Comparison of ENCODE assay signal across 14 cellular contexts in genomic region chrX:2484232-2484631, GRCh38. TPM values are rescaled to one million over a fixed set of nuclear protein-coding genes. Genes with fewer than 3 reads are reported as not detected.
DNase-seq lines count a peak whose midpoint lies in the region; ATAC-seq, FAIRE-seq and TF ChIP-seq lines count a peak whose summit lies in the region.
"Had no signal": no experiment of that assay in that cellular context is flagged by ENCODE, and none has a peak within 500 bp of the region (broad histone marks: within the 10 kb centered on the region; RNA-seq: fewer than 3 reads in every experiment).

No MANE protein-coding gene starts in this region.

- H2BK5ac ChIP-seq in H9 (ENCODE audit: insufficient read length, low read length) = no peak overlapping the region

- no peak overlapping the region for H3K9ac ChIP-seq in H9 (ENCODE audit: extremely low read depth, insufficient read length, low read length)
- H3K9ac ChIP-seq in endodermal cell (ENCODE audit: extremely low read depth, low read length, poor library complexity, severe bottlenecking) = no peak overlapping the region
- H3K9ac ChIP-seq in kidney (ENCODE audit: low read length in 2 of 2) = no peak overlapping the region
- H3K9ac ChIP-seq in skeletal muscle satellite cell (ENCODE audit: low read depth, low read length) = peak overlapping the region; percentile 73

- FAIRE-seq in kidney (lab: Jason Lieb, UNC) = no peak

- no peak for ATAC-seq in GM18858 (IDR thresholded peaks at IDR 0.05; ENCODE audit: unreplicated experiment)
- ATAC-seq in activated CD4-positive, alpha-beta T cell treated with anti-CD3 and anti-CD28 coated beads for 36 hours = no peak
- no peak for ATAC-seq in GM21717 (IDR thresholded peaks at IDR 0.05; ENCODE audit: unreplicated experiment)
- ATAC-seq: left lobe of liver had no signal

- no peak overlapping the region for H3K4me3 ChIP-seq in endodermal cell (ENCODE audit: low read length)
- no peak overlapping the region for H3K4me3 ChIP-seq in kidney (ENCODE audit: low read length in 2 of 2)
- H3K4me3 ChIP-seq in skeletal muscle satellite cell (ENCODE audit: low read length) = peak overlapping the region; percentile 61
- H3K4me3 ChIP-seq: smooth muscle cell had no signal

- POLR2A ChIA-PET in activated CD4-positive, alpha-beta T cell treated with anti-CD3 and anti-CD28 coated beads for 36 hours (lab: Charles Lee) = no interaction called here

- H3K36me3 ChIP-seq in endodermal cell (ENCODE audit: control insufficient read depth, insufficient read depth, low read length) (peaks cover 33% of the 10 kb centered on the region), kidney (ENCODE audit: control insufficient read depth in 1 of 2, insufficient read depth in 2 of 2, low read length in 2 of 2) (peaks cover 6 to 10% of the 10 kb centered on the region in 2 donors), skeletal muscle satellite cell (ENCODE audit: insufficient read depth, low read length) (peaks cover 41% of the 10 kb centered on the region)

- intact Hi-C loops in kidney (cut with DNase I) = no loop called here
- intact Hi-C loops in activated CD4-positive, alpha-beta T cell treated with anti-CD3 and anti-CD28 coated beads for 36 hours (cut with DNase I, micrococcal nuclease) = no loop called here

- H3K27ac Mint-ChIP-seq in H9 (peak overlapping the region; percentile 71 to 98 (median 98)), endodermal cell (peak overlapping the region; percentile 60)
- H3K27ac Mint-ChIP-seq in activated CD4-positive, alpha-beta T cell treated with anti-CD3 and anti-CD28 coated beads for 36 hours = no peak overlapping the region
- H3K27ac Mint-ChIP-seq: T-helper 1 cell treated with Interleukin-12 subunit alpha and Interleukin-12 subunit beta and Interleukin-4 antibody, amounts not matched to agents 30 μg/mL and 1 μg/mL, for 36 hours had no signal

- H2BK12ac ChIP-seq in H9 (ENCODE audit: insufficient read length, low read depth, low read length) = no peak overlapping the region

- H3K4me1 ChIP-seq in H9 (ENCODE audit: insufficient read depth, low read length) (peaks cover 3% of the 10 kb centered on the region), endodermal cell (ENCODE audit: control insufficient read depth, insufficient read depth, low read length) (no peaks in the 10 kb centered on the region), kidney (ENCODE audit: control insufficient read depth in 1 of 2, insufficient read depth in 1 of 2, low read depth in 1 of 2, low read length in 2 of 2) (peaks cover 0 to 4% of the 10 kb centered on the region in 2 donors), skeletal muscle satellite cell (ENCODE audit: control insufficient read depth, insufficient read depth, low read length) (peaks cover 20% of the 10 kb centered on the region)

- H3K9me3 Mint-ChIP-seq in H9 = peaks cover 7 to 8% of the 10 kb centered on the region in 2 experiments
- H3K9me3 Mint-ChIP-seq in endodermal cell = peaks cover 11% of the 10 kb centered on the region
- peaks cover 8% of the 10 kb centered on the region for H3K9me3 Mint-ChIP-seq in activated CD4-positive, alpha-beta T cell treated with anti-CD3 and anti-CD28 coated beads for 36 hours (ENCODE audit: low read depth)
- H3K9me3 Mint-ChIP-seq: IgD-negative memory B cell had no signal

- H3K27ac ChIP-seq in H9 (ENCODE audit: insufficient read length, low read depth, low read length) (peak overlapping the region; percentile 39), endodermal cell (ENCODE audit: low read depth, low read length) (peak overlapping the region; percentile 55), kidney (ENCODE audit: low read depth in 2 of 2, low read length in 2 of 2) (no peak overlapping the region)

- H3K18ac ChIP-seq in H9 (ENCODE audit: insufficient read length, low read depth, low read length) = no peak overlapping the region

- no peak overlapping the region for H2BK20ac ChIP-seq in H9 (ENCODE audit: low read depth, low read length, poor library complexity, severe bottlenecking)

- no peak overlapping the region for H3T11ph ChIP-seq in H9 (ENCODE audit: low read length)

- peaks cover 31 to 38% of the 10 kb centered on the region in 2 experiments for H3K4me1 Mint-ChIP-seq in H9
- peaks cover 22% of the 10 kb centered on the region for H3K4me1 Mint-ChIP-seq in endodermal cell
- no peaks in the 10 kb centered on the region for H3K4me1 Mint-ChIP-seq in activated CD4-positive, alpha-beta T cell treated with anti-CD3 and anti-CD28 coated beads for 36 hours

- no peak for TF ChIP-seq CTCF in H9 (conservative IDR thresholded peaks at IDR 0.05)
- TF ChIP-seq CTCF in endodermal cell (conservative IDR thresholded peaks at IDR 0.05) = no peak
- TF ChIP-seq CTCF in kidney (IDR thresholded peaks at IDR 0.05; ENCODE audit: borderline replicate concordance, extremely low read depth, insufficient read depth) = no peak

- H3K79me2 ChIP-seq in H9 (ENCODE audit: insufficient read depth, low read length) = peaks cover 8% of the 10 kb centered on the region; the same call in 1 of the 2 replicates

- H3K79me1 ChIP-seq in H9 (ENCODE audit: insufficient read depth, low read depth, low read length, poor library complexity, severe bottlenecking) = no peaks in the 10 kb centered on the region

- H3K56ac ChIP-seq in H9 (ENCODE audit: insufficient read length, low read depth, low read length) = no peak overlapping the region

- DNase-seq in H9 (no peak), endodermal cell (no peak), kidney (peak; percentile 31), NCI-H1048 (lab: John Stamatoyannopoulos, UW) (no peak)
- DNase-seq in activated CD4-positive, alpha-beta T cell treated with anti-CD3 and anti-CD28 coated beads for 36 hours = no peak
- DNase-seq: AML-193, NCI-H187 treated with DMSO at 0.1 percent for 48 hours had no signal

- H2AFZ ChIP-seq in H9 (ENCODE audit: low read length) = no peak overlapping the region

- no peak overlapping the region for H3K23ac ChIP-seq in H9 (ENCODE audit: insufficient read length, low read depth, low read length)

- H3K9me3 ChIP-seq in H9 (ENCODE audit: control insufficient read depth, low read depth, low read length) (no peaks in the 10 kb centered on the region), endodermal cell (ENCODE audit: control insufficient read depth, low read length) (peaks cover 8% of the 10 kb centered on the region), kidney (ENCODE audit: control insufficient read depth in 1 of 2, low read length in 2 of 2) (no peaks in the 10 kb centered on the region), skeletal muscle satellite cell (replicated peaks; ENCODE audit: low read length) (no peaks in the 10 kb centered on the region)

- H3K36me3 Mint-ChIP-seq in H9 (ENCODE audit: insufficient read depth in 1 of 3, low read depth in 3 of 3) (peaks cover 29 to 49% (median 43%) of the 10 kb centered on the region in 3 experiments), endodermal cell (ENCODE audit: low read depth) (peaks cover 54% of the 10 kb centered on the region)
- peaks cover 37% of the 10 kb centered on the region for H3K36me3 Mint-ChIP-seq in activated CD4-positive, alpha-beta T cell treated with anti-CD3 and anti-CD28 coated beads for 36 hours (ENCODE audit: low read depth)

- no peak overlapping the region for H3K14ac ChIP-seq in H9 (ENCODE audit: insufficient read depth, low read length)

- CTCF ChIA-PET in activated CD4-positive, alpha-beta T cell treated with anti-CD3 and anti-CD28 coated beads for 36 hours (lab: Charles Lee) = no interaction called here

- no peak overlapping the region for H2BK120ac ChIP-seq in H9 (ENCODE audit: low read depth, low read length, poor library complexity, severe bottlenecking)

- no peaks in the 10 kb centered on the region for H3K23me2 ChIP-seq in H9 (ENCODE audit: insufficient read length, low read depth, low read length, poor library complexity, severe bottlenecking)

- H2BK15ac ChIP-seq in H9 (ENCODE audit: low read depth, low read length) = no peak overlapping the region

- no peak overlapping the region for H4K91ac ChIP-seq in H9 (ENCODE audit: insufficient read length, low read depth, low read length)

- no peak overlapping the region for H2AK5ac ChIP-seq in H9 (ENCODE audit: insufficient read length, low read length)

- H3K4me2 ChIP-seq in H9 (ENCODE audit: insufficient read depth, insufficient read length, low read length) (no peak overlapping the region), skeletal muscle satellite cell (ENCODE audit: low read length) (peak overlapping the region; percentile 79)
- H3K4me2 ChIP-seq: smooth muscle cell had no signal

- no peak overlapping the region for H4K8ac ChIP-seq in H9 (replicated peaks; ENCODE audit: insufficient read length, low read depth, low read length)

- H3K4ac ChIP-seq in H9 (ENCODE audit: low read depth, low read length) = no peak overlapping the region

- no CpG with 5 or more reads among the region's 11 CpGs for WGBS in H9 (ENCODE audit: extremely low coverage, insufficient read length, low lambda C conversion rate)
- 88 to 93% methylated on average over 11 of the region's 11 CpGs for WGBS in endodermal cell (ENCODE audit: insufficient coverage in 1 of 2, insufficient read length in 1 of 2), 2 experiments

- no peaks in the 10 kb centered on the region for H3K27me3 ChIP-seq in H9 (ENCODE audit: insufficient read depth, low read length)
- H3K27me3 ChIP-seq in endodermal cell (ENCODE audit: control insufficient read depth, insufficient read depth, low read length, poor library complexity, severe bottlenecking) = no peaks in the 10 kb centered on the region
- H3K27me3 ChIP-seq in skeletal muscle satellite cell (ENCODE audit: control insufficient read depth, insufficient read depth, low read length) = no peaks in the 10 kb centered on the region

- H4K5ac ChIP-seq in H9 (ENCODE audit: insufficient read length, low read depth, low read length) = no peak overlapping the region

- no peaks in the 10 kb centered on the region for H3K27me3 Mint-ChIP-seq in H9 (ENCODE audit: low read depth)
- no peaks in the 10 kb centered on the region for H3K27me3 Mint-ChIP-seq in endodermal cell (ENCODE audit: insufficient read depth)
- H3K27me3 Mint-ChIP-seq in activated CD4-positive, alpha-beta T cell treated with anti-CD3 and anti-CD28 coated beads for 36 hours = no peaks in the 10 kb centered on the region
- H3K27me3 Mint-ChIP-seq: IgD-negative memory B cell had no signal

- H4K20me1 ChIP-seq in H9 (ENCODE audit: control insufficient read depth, insufficient read depth, insufficient read length) = peaks cover under 1% of the 10 kb centered on the region

- H3K4me3 Mint-ChIP-seq in H9 (peak overlapping the region in 1 of 2 experiments; percentile 62; a peak in 2 of 5 replicates), endodermal cell (no peak overlapping the region)
- no peak overlapping the region for H3K4me3 Mint-ChIP-seq in activated CD4-positive, alpha-beta T cell treated with anti-CD3 and anti-CD28 coated beads for 36 hours
- H3K4me3 Mint-ChIP-seq: IgD-negative memory B cell; T-helper 1 cell treated with Interleukin-12 subunit alpha and Interleukin-12 subunit beta and Interleukin-4 antibody, amounts not matched to agents 30 μg/mL and 1 μg/mL, for 36 hours had no signal

RNA-seq across cellular contexts. Expression of gene DHRSX, which starts 16.5 kb away (rescaled TPM):
- total RNA-seq in H9 (2021) = 42.3 and 44.0 TPM in 2 replicates
- total RNA-seq in endodermal cell = 10 to 100 TPM; 36.5 to 45.4 TPM
- 43.9 TPM for polyA plus RNA-seq in endodermal cell (2013, experiment 1 of 2)
- polyA plus RNA-seq in endodermal cell (2013, experiment 2 of 2) = 47.7 TPM
- 26.4 TPM for total RNA-seq in kidney
- 30.0 TPM for polyA plus RNA-seq in kidney (ENCODE audit: insufficient read depth, low read depth, low replicate concordance)
- 18.6 and 20.0 TPM in 2 replicates for total RNA-seq in skeletal muscle satellite cell (2012; rRNA removed)
- total RNA-seq in activated CD4-positive, alpha-beta T cell treated with anti-CD3 and anti-CD28 coated beads for 36 hours = 10 to 100 TPM; 13.8 to 17.7 TPM

RNA-seq across cellular contexts. Expression of gene ZBED1, which starts 16.5 kb away (rescaled TPM):
- 61.1 and 63.8 TPM in 2 replicates for total RNA-seq in H9 (2021)
- 10 to 100 TPM; 55.8 to 71.9 TPM for total RNA-seq in endodermal cell
- polyA plus RNA-seq in endodermal cell (2013, experiment 1 of 2) = 39.2 TPM
- polyA plus RNA-seq in endodermal cell (2013, experiment 2 of 2) = 41.0 TPM
- 40.7 TPM for total RNA-seq in kidney
- 20.6 TPM for polyA plus RNA-seq in kidney (ENCODE audit: insufficient read depth, low read depth, low replicate concordance)
- 28.4 and 29.4 TPM in 2 replicates for total RNA-seq in skeletal muscle satellite cell (2012; rRNA removed)
- 10 to 100 TPM; 30.0 to 33.6 TPM for total RNA-seq in activated CD4-positive, alpha-beta T cell treated with anti-CD3 and anti-CD28 coated beads for 36 hours

Comparison
In these comparisons a context has a peak if more than half of its experiments do, and no peak if none do; other contexts are left out.
1. H3K27ac ChIP-seq: peak in H9 (single experiment) and endodermal cell (single experiment); none in kidney (0 of 2).